In genomic region chr14:65821224-65821753, GRCh38 we compare ENCODE assay signal across 13 cellular contexts.
DNase-seq lines count a peak whose midpoint lies in the region; ATAC-seq, FAIRE-seq and TF ChIP-seq lines count a peak whose summit lies in the region.
"Had no signal": no experiment of that assay in that cellular context is flagged by ENCODE, and none has a peak within 500 bp of the region (broad histone marks: within the 10 kb centered on the region; RNA-seq: fewer than 3 reads in every experiment).

No MANE protein-coding gene starts in this region.

- CTCF ChIA-PET in activated CD8-positive, alpha-beta memory T cell treated with anti-CD3 and anti-CD28 coated beads, Interleukin-2, amount 10 ng/mL, durations not matched to agents 7 days and 5 days (lab: Charles Lee) = interaction anchor here (0.6 to 1.5 kb wide), 4 partner anchors 18 to 140 kb away, joined by 3 to 5 read pairs (median 4); no protein-coding TSS in a partner anchor

- no peaks in the 10 kb centered on the region for H3K4me1 ChIP-seq in MM.1S (ENCODE audit: low read length)
- no peaks in the 10 kb centered on the region for H3K4me1 ChIP-seq in colonic mucosa

- H3K4me3 Mint-ChIP-seq in activated CD8-positive, alpha-beta memory T cell treated with anti-CD3 and anti-CD28 coated beads, Interleukin-2, amount 10 ng/mL, durations not matched to agents 7 days and 5 days = no peak overlapping the region
- no peak overlapping the region for H3K4me3 Mint-ChIP-seq in immature natural killer cell
- H3K4me3 Mint-ChIP-seq: CD14-positive monocyte; CD8-positive, alpha-beta T cell had no signal

- peak; percentile 44 for DNase-seq in activated CD8-positive, alpha-beta memory T cell treated with anti-CD3 and anti-CD28 coated beads, Interleukin-2, amount 10 ng/mL, durations not matched to agents 7 days and 5 days
- no peak for DNase-seq in activated CD8-positive, alpha-beta memory T cell treated with anti-CD3 and anti-CD28 coated beads, Interleukin-2, amount 50 U/mL, for 48 hours
- DNase-seq in HTR-8/SVneo (ENCODE audit: insufficient read length, low spot score) (no peak), immature natural killer cell (peak; percentile 41 to 55 (median 46)), MM.1S (no peak), colonic mucosa (no peak)
- DNase-seq: CD8-positive, alpha-beta T cell; COR-L47; H7 had no signal

- no peak overlapping the region for H2AFZ ChIP-seq in MM.1S (ENCODE audit: low read length)

- H3K9me2 ChIP-seq in MM.1S (replicated peaks; ENCODE audit: insufficient read depth, low read length) = no peaks in the 10 kb centered on the region

- TF ChIP-seq CTCF in MM.1S (IDR thresholded peaks at IDR 0.05; ENCODE audit: low read length) (no peak), colonic mucosa (IDR thresholded peaks at IDR 0.05) (no peak)

- H3K27me3 ChIP-seq in MM.1S (replicated peaks; ENCODE audit: insufficient read depth, low read length) = no peaks in the 10 kb centered on the region
- H3K27me3 ChIP-seq in colonic mucosa = no peaks in the 10 kb centered on the region

- H3K4me3 ChIP-seq in MM.1S (ENCODE audit: low read length) (no peak overlapping the region), colonic mucosa (no peak overlapping the region)

- no peaks in the 10 kb centered on the region for H4K20me1 ChIP-seq in MM.1S (ENCODE audit: insufficient read depth, low read length)

- intact Hi-C loops in colonic mucosa (cut with DNase I) = loop anchor here (5.0 kb wide), 1 partner anchor 599 kb away; no protein-coding TSS in a partner anchor

- no peak overlapping the region for H3K27ac Mint-ChIP-seq in activated CD8-positive, alpha-beta memory T cell treated with anti-CD3 and anti-CD28 coated beads, Interleukin-2, amount 10 ng/mL, durations not matched to agents 7 days and 5 days
- no peak overlapping the region for H3K27ac Mint-ChIP-seq in immature natural killer cell
- H3K27ac Mint-ChIP-seq: CD14-positive monocyte; CD8-positive, alpha-beta T cell had no signal

- H3K36me3 ChIP-seq in MM.1S (replicated peaks; ENCODE audit: insufficient read depth, low read length) (no peaks in the 10 kb centered on the region), colonic mucosa (no peaks in the 10 kb centered on the region)

- H3K79me2 ChIP-seq in MM.1S (ENCODE audit: low read length) = no peaks in the 10 kb centered on the region

- peak; percentile 69 for FAIRE-seq in HTR-8/SVneo (lab: Jason Lieb, UNC)
- FAIRE-seq: HepG2 had no signal

- H3K27ac ChIP-seq in MM.1S (ENCODE audit: low read length) (no peak overlapping the region), colonic mucosa (no peak overlapping the region)
- H3K27ac ChIP-seq: 22Rv1 had no signal

- H3K36me3 Mint-ChIP-seq in activated CD8-positive, alpha-beta memory T cell treated with anti-CD3 and anti-CD28 coated beads, Interleukin-2, amount 10 ng/mL, durations not matched to agents 7 days and 5 days = no peaks in the 10 kb centered on the region
- H3K36me3 Mint-ChIP-seq in immature natural killer cell = no peaks in the 10 kb centered on the region
- H3K36me3 Mint-ChIP-seq: CD14-positive monocyte; CD8-positive, alpha-beta T cell had no signal

- no peak overlapping the region for H3K4me2 ChIP-seq in MM.1S (ENCODE audit: low read depth, low read length)

- H3K9ac ChIP-seq in MM.1S (ENCODE audit: low read length) (no peak overlapping the region), colonic mucosa (ENCODE audit: low read depth in 2 of 2, low read length in 2 of 2) (no peak overlapping the region)

- H3K9me3 Mint-ChIP-seq in activated CD8-positive, alpha-beta memory T cell treated with anti-CD3 and anti-CD28 coated beads, Interleukin-2, amount 10 ng/mL, durations not matched to agents 7 days and 5 days (ENCODE audit: low read depth) = no peaks in the 10 kb centered on the region
- H3K9me3 Mint-ChIP-seq in immature natural killer cell = no peaks in the 10 kb centered on the region
- H3K9me3 Mint-ChIP-seq: CD14-positive monocyte; CD8-positive, alpha-beta T cell had no signal

- H3K27me3 Mint-ChIP-seq in activated CD8-positive, alpha-beta memory T cell treated with anti-CD3 and anti-CD28 coated beads, Interleukin-2, amount 10 ng/mL, durations not matched to agents 7 days and 5 days = no peaks in the 10 kb centered on the region
- H3K27me3 Mint-ChIP-seq in immature natural killer cell (ENCODE audit: low read depth in 3 of 3) = peaks cover 0 to 2% (median 0%) of the 10 kb centered on the region in 3 donors

- ATAC-seq in activated CD8-positive, alpha-beta memory T cell treated with anti-CD3 and anti-CD28 coated beads, Interleukin-2, amount 10 ng/mL, durations not matched to agents 7 days and 5 days = peak; percentile 43
- no peak for ATAC-seq in HG02840 (IDR thresholded peaks at IDR 0.05; ENCODE audit: low FRiP score, unreplicated experiment)
- ATAC-seq: CD8-positive, alpha-beta T cell; HepG2 had no signal

- peaks cover 7% of the 10 kb centered on the region for H3K4me1 Mint-ChIP-seq in activated CD8-positive, alpha-beta memory T cell treated with anti-CD3 and anti-CD28 coated beads, Interleukin-2, amount 10 ng/mL, durations not matched to agents 7 days and 5 days
- peaks cover 4 to 7% of the 10 kb centered on the region in 2 donors for H3K4me1 Mint-ChIP-seq in immature natural killer cell
- H3K4me1 Mint-ChIP-seq: CD14-positive monocyte had no signal

- H3F3A ChIP-seq in MM.1S (ENCODE audit: insufficient read depth, low read length) = no peaks in the 10 kb centered on the region

- H3K9me3 ChIP-seq in MM.1S (replicated peaks; ENCODE audit: insufficient read depth, low read length) = no peaks in the 10 kb centered on the region
- no peaks in the 10 kb centered on the region for H3K9me3 ChIP-seq in colonic mucosa

Comparison
In these comparisons a context has a peak if more than half of its experiments do, and no peak if none do; other contexts are left out.
1. DNase-seq: peak in activated CD8-positive, alpha-beta memory T cell treated with anti-CD3 and anti-CD28 coated beads, Interleukin-2, amount 10 ng/mL, durations not matched to agents 7 days and 5 days (single experiment) and immature natural killer cell (3 of 3); none in activated CD8-positive, alpha-beta memory T cell treated with anti-CD3 and anti-CD28 coated beads, Interleukin-2, amount 50 U/mL, for 48 hours (single experiment), HTR-8/SVneo (single experiment), MM.1S (single experiment) and colonic mucosa (single experiment).